Comparison of ENCODE assay signal across 1 cellular context in genomic region chr3:48991851-48992545, GRCh38.
TF ChIP-seq lines count a peak whose summit lies in the region.

No MANE protein-coding gene starts in this region.

TF ChIP-seq in HCT116, 20 proteins besides CTCF, POLR2A, EP300 and RAD21 (continued from another document):
- TF ChIP-seq EZH2 (IDR thresholded peaks at IDR 0.05): no peak
- TF ChIP-seq ZNF274 (IDR thresholded peaks at IDR 0.05; ENCODE audit: low read depth, low read length): no peak
- no peak for TF ChIP-seq JUND (IDR thresholded peaks at IDR 0.05)
- TF ChIP-seq SRF (IDR thresholded peaks at IDR 0.05; ENCODE audit: low read depth): no peak
- TF ChIP-seq POLR2AphosphoS5 (IDR thresholded peaks at IDR 0.05; ENCODE audit: low read depth, low read length): no peak
